Comparison of ENCODE assay signal across 8 cellular contexts in genomic region chr22:30968015-30968923, GRCh38. TPM values are rescaled to one million over a fixed set of nuclear protein-coding genes. Genes with fewer than 3 reads are reported as not detected.
A peak's percentile ranks its signal among the peaks of the same experiment; 100 is the strongest.
DNase-seq lines count a peak whose midpoint lies in the region; ATAC-seq, FAIRE-seq and TF ChIP-seq lines count a peak whose summit lies in the region.

MORC2 (minus strand) TSS chr22:30968774; CDS start chr22:30967889, 885 bp downstream.

- no peak for DNase-seq in activated T-cell treated with anti-CD3 and anti-CD28 coated beads, Interleukin-2, amount 50 U/mL, for 24 hours
- DNase-seq in activated T-cell treated with anti-CD3 and anti-CD28 coated beads, Interleukin-2, amount 50 U/mL, for 1 hour: no peak
- DNase-seq in NCI-H460 (ENCODE audit: extremely low read depth, low read depth) (no peak), breast epithelium (ENCODE audit: low spot score in 2 of 2) (peak in 1 of 2 donors; percentile 66), iris pigment epithelial cell (ENCODE audit: low read depth) (peak; percentile 65), smooth muscle cell (lab: John Stamatoyannopoulos, UW; ENCODE audit: unreplicated experiment) (no peak), RCC 7860 (ENCODE audit: low spot score) (no peak)

- H2AFZ ChIP-seq in smooth muscle cell (ENCODE audit: low read depth): peak within 1 kb of the TSS; percentile 73

- no peaks in the 10 kb centered on the region for H3K27me3 Mint-ChIP-seq in activated T-cell treated with anti-CD3 and anti-CD28 coated beads, Interleukin-2, amount 50 U/mL, for 24 hours

- peak; percentile 26 for ATAC-seq in HG02884 (IDR thresholded peaks at IDR 0.05; ENCODE audit: unreplicated experiment)

- H3K79me2 ChIP-seq in smooth muscle cell (ENCODE audit: low read depth): peaks cover 86% of the 10 kb centered on the region

- peaks cover 0 to 9% of the 10 kb centered on the region in 2 donors for H3K4me1 ChIP-seq in breast epithelium
- peaks cover 20% of the 10 kb centered on the region for H3K4me1 ChIP-seq in smooth muscle cell (ENCODE audit: low read depth)

- TF ChIP-seq CTCF in breast epithelium (IDR thresholded peaks at IDR 0.05) (no peak), smooth muscle cell (IDR thresholded peaks at IDR 0.05; ENCODE audit: borderline replicate concordance, insufficient read depth, poor library complexity, severe bottlenecking) (no peak)

- H3K27me3 ChIP-seq in breast epithelium (no peaks in the 10 kb centered on the region), smooth muscle cell (ENCODE audit: low read depth) (no peaks in the 10 kb centered on the region)

- peaks cover 5% of the 10 kb centered on the region for H3F3A ChIP-seq in smooth muscle cell (ENCODE audit: low read depth)

- FAIRE-seq in RCC 7860 (lab: Jason Lieb, UNC): no peak

- WGBS in smooth muscle cell (ENCODE audit: low lambda C conversion rate): 16% methylated on average over 33 of the region's 53 CpGs

- peaks cover 52% of the 10 kb centered on the region for H4K20me1 ChIP-seq in smooth muscle cell (ENCODE audit: low read depth)

- H3K4me3 ChIP-seq in breast epithelium: peak within 1 kb of the TSS; percentile 84 to 98 (median 86)
- peak within 1 kb of the TSS; percentile 96 for H3K4me3 ChIP-seq in smooth muscle cell

- peak within 1 kb of the TSS; percentile 98 for H3K27ac Mint-ChIP-seq in activated T-cell treated with anti-CD3 and anti-CD28 coated beads, Interleukin-2, amount 50 U/mL, for 24 hours

- peak within 1 kb of the TSS; percentile 94 to 98 for H3K27ac ChIP-seq in breast epithelium
- peak within 1 kb of the TSS; percentile 93 for H3K27ac ChIP-seq in smooth muscle cell (ENCODE audit: low read depth)

- H3K9me3 ChIP-seq in breast epithelium (peaks cover 19 to 31% of the 10 kb centered on the region in 2 donors), smooth muscle cell (replicated peaks; ENCODE audit: low read depth) (no peaks in the 10 kb centered on the region)

- H3K4me1 Mint-ChIP-seq in activated T-cell treated with anti-CD3 and anti-CD28 coated beads, Interleukin-2, amount 50 U/mL, for 24 hours (ENCODE audit: low read depth): peaks cover 69% of the 10 kb centered on the region

- H3K4me3 Mint-ChIP-seq in activated T-cell treated with anti-CD3 and anti-CD28 coated beads, Interleukin-2, amount 50 U/mL, for 24 hours: peak within 1 kb of the TSS; percentile 87

- H3K4me2 ChIP-seq in smooth muscle cell: peak within 1 kb of the TSS; percentile 98

- intact Hi-C loops in breast epithelium (cut with DNase I; ENCODE audit: low total_unique reads): no loop called here

- peaks cover 89% of the 10 kb centered on the region for H3K36me3 Mint-ChIP-seq in activated T-cell treated with anti-CD3 and anti-CD28 coated beads, Interleukin-2, amount 50 U/mL, for 24 hours (ENCODE audit: low read depth)

- peaks cover 45% of the 10 kb centered on the region for H3K9me3 Mint-ChIP-seq in activated T-cell treated with anti-CD3 and anti-CD28 coated beads, Interleukin-2, amount 50 U/mL, for 24 hours

- peak within 1 kb of the TSS; percentile 96 for H3K9ac ChIP-seq in smooth muscle cell (ENCODE audit: low read depth)

- no peak for TF ChIP-seq POLR2A in breast epithelium (IDR thresholded peaks at IDR 0.05)

- H3K36me3 ChIP-seq in breast epithelium: peaks cover 15% of the 10 kb centered on the region
- H3K36me3 ChIP-seq in smooth muscle cell (ENCODE audit: low read depth): peaks cover 17% of the 10 kb centered on the region

RNA-seq across cellular contexts. Expression of gene MORC2, which starts in this region (rescaled TPM):
- total RNA-seq in NCI-H460 (2014; rRNA removed; shearing (Covaris generic)): 18.5 and 19.9 TPM in 2 replicates
- 13.6 and 15.1 TPM in 2 replicates for polyA plus RNA-seq in NCI-H460 (2014; cell fraction: nucleus; rRNA removed)
- total RNA-seq in breast epithelium (10 to 100 TPM; 12.8 to 22.9 (median 19.6) TPM), smooth muscle cell (21.2 and 42.9 TPM in 2 replicates)
- 21.0 and 22.0 TPM in 2 replicates for polyA plus RNA-seq in smooth muscle cell
